ENCODE assay signal across 1 cellular context in genomic region chr1:32334864-32335618, GRCh38.
TF ChIP-seq lines count a peak whose summit lies in the region.

No MANE protein-coding gene starts in this region.

TF ChIP-seq in K562, 482 proteins besides CTCF, POLR2A, EP300 and RAD21 (continued from another document and continues in another):
- TF ChIP-seq E2F8 (IDR thresholded peaks at IDR 0.05; ENCODE audit: low read depth, partially characterized antibody): peak; percentile 44
- TF ChIP-seq HDAC2 (IDR thresholded peaks at IDR 0.05): 0 out of 2 replicates have a peak, but pooled peaks have one; percentile 29
- TF ChIP-seq, protein P1, sequence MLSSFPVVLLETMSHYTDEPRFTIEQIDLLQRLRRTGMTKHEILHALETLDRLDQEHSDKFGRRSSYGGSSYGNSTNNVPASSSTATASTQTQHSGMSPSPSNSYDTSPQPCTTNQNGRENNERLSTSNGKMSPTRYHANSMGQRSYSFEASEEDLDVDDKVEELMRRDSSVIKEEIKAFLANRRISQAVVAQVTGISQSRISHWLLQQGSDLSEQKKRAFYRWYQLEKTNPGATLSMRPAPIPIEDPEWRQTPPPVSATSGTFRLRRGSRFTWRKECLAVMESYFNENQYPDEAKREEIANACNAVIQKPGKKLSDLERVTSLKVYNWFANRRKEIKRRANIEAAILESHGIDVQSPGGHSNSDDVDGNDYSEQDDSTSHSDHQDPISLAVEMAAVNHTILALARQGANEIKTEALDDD (IDR thresholded peaks at IDR 0.05): no peak
- TF ChIP-seq SIX5 (IDR thresholded peaks at IDR 0.05; ENCODE audit: borderline replicate concordance in 1 of 2, insufficient read depth in 1 of 2, low read depth in 1 of 2, low read length in 2 of 2): no peak
- TF ChIP-seq KLF10 (CRISPR knock-in tag; IDR thresholded peaks at IDR 0.05): no peak
- no peak; the same call in 1 of the 2 replicates for TF ChIP-seq ZNF263 (CRISPR knock-in tag; IDR thresholded peaks at IDR 0.05; ENCODE audit: borderline replicate concordance)
- TF ChIP-seq ZNF197 (CRISPR knock-in tag; IDR thresholded peaks at IDR 0.05; ENCODE audit: low read depth): no peak
- no peak for TF ChIP-seq MEF2D (tag; conservative IDR thresholded peaks at IDR 0.05; ENCODE audit: low read depth)
- TF ChIP-seq RB1 (IDR thresholded peaks at IDR 0.05; ENCODE audit: low read depth): peak; percentile 98
- TF ChIP-seq POLR3G (IDR thresholded peaks at IDR 0.05; ENCODE audit: extremely low read depth, insufficient read length, insufficient replicate concordance): no peak
- TF ChIP-seq ATF4 (CRISPR knock-in tag; IDR thresholded peaks at IDR 0.05): no peak; the same call in 1 of the 2 replicates
- peak; percentile 25 for TF ChIP-seq TAF1 (IDR thresholded peaks at IDR 0.05; ENCODE audit: control insufficient read depth, extremely low read depth, insufficient read depth, low read length, severe bottlenecking)
- TF ChIP-seq HMG20B (CRISPR knock-in tag; IDR thresholded peaks at IDR 0.05): no peak
- TF ChIP-seq, protein P2, sequence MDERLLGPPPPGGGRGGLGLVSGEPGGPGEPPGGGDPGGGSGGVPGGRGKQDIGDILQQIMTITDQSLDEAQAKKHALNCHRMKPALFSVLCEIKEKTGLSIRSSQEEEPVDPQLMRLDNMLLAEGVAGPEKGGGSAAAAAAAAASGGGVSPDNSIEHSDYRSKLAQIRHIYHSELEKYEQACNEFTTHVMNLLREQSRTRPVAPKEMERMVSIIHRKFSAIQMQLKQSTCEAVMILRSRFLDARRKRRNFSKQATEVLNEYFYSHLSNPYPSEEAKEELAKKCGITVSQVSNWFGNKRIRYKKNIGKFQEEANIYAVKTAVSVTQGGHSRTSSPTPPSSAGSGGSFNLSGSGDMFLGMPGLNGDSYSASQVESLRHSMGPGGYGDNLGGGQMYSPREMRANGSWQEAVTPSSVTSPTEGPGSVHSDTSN (CRISPR knock-in tag; IDR thresholded peaks at IDR 0.05; ENCODE audit: low read depth): no peak
- TF ChIP-seq, protein P2 (tag; conservative IDR thresholded peaks at IDR 0.05; ENCODE audit: low read depth): no peak
- peak; percentile 34 for TF ChIP-seq CHD1 (IDR thresholded peaks at IDR 0.05; ENCODE audit: low read length)
- TF ChIP-seq AFF4 (CRISPR knock-in tag; IDR thresholded peaks at IDR 0.05): peak; percentile 60
- no peak for TF ChIP-seq ZNF398 (CRISPR knock-in tag; IDR thresholded peaks at IDR 0.05)
- no peak for TF ChIP-seq SUPT5H (IDR thresholded peaks at IDR 0.05)
- TF ChIP-seq CHCHD3 (CRISPR knock-in tag; IDR thresholded peaks at IDR 0.05): 0 out of 2 replicates have a peak, but pooled peaks have one; percentile 48
- TF ChIP-seq BHLHE40 (IDR thresholded peaks at IDR 0.05; ENCODE audit: low read length): peak; percentile 18; the same call in 1 of the 2 replicates
- no peak for TF ChIP-seq SMAD2 (IDR thresholded peaks at IDR 0.05; ENCODE audit: low read depth, low read length)
- TF ChIP-seq TEAD1 (CRISPR knock-in tag; IDR thresholded peaks at IDR 0.05): peak in 1 of 2 experiments; percentile 63; a peak in 1 of 4 replicates
- 0 out of 2 replicates have a peak, but pooled peaks have one; percentile 8 for TF ChIP-seq BCOR (IDR thresholded peaks at IDR 0.05)
- 0 out of 2 replicates have a peak, but pooled peaks have one; percentile 64 for TF ChIP-seq KAT7 (CRISPR knock-in tag; IDR thresholded peaks at IDR 0.05; ENCODE audit: borderline replicate concordance)
- no peak for TF ChIP-seq MBD1 (CRISPR knock-in tag; IDR thresholded peaks at IDR 0.05)
- peak; percentile 80 for TF ChIP-seq MTA1 (IDR thresholded peaks at IDR 0.05; ENCODE audit: borderline replicate concordance)
- TF ChIP-seq, protein P3, sequence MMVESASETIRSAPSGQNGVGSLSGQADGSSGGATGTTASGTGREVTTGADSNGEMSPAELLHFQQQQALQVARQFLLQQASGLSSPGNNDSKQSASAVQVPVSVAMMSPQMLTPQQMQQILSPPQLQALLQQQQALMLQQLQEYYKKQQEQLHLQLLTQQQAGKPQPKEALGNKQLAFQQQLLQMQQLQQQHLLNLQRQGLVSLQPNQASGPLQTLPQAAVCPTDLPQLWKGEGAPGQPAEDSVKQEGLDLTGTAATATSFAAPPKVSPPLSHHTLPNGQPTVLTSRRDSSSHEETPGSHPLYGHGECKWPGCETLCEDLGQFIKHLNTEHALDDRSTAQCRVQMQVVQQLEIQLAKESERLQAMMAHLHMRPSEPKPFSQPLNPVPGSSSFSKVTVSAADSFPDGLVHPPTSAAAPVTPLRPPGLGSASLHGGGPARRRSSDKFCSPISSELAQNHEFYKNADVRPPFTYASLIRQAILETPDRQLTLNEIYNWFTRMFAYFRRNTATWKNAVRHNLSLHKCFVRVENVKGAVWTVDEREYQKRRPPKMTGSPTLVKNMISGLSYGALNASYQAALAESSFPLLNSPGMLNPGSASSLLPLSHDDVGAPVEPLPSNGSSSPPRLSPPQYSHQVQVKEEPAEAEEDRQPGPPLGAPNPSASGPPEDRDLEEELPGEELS (CRISPR knock-in tag; IDR thresholded peaks at IDR 0.05; ENCODE audit: borderline replicate concordance): 0 out of 2 replicates have a peak, but pooled peaks have one; percentile 4
- no peak for TF ChIP-seq KAT8 (IDR thresholded peaks at IDR 0.05; ENCODE audit: low read depth)
- TF ChIP-seq, protein P4, sequence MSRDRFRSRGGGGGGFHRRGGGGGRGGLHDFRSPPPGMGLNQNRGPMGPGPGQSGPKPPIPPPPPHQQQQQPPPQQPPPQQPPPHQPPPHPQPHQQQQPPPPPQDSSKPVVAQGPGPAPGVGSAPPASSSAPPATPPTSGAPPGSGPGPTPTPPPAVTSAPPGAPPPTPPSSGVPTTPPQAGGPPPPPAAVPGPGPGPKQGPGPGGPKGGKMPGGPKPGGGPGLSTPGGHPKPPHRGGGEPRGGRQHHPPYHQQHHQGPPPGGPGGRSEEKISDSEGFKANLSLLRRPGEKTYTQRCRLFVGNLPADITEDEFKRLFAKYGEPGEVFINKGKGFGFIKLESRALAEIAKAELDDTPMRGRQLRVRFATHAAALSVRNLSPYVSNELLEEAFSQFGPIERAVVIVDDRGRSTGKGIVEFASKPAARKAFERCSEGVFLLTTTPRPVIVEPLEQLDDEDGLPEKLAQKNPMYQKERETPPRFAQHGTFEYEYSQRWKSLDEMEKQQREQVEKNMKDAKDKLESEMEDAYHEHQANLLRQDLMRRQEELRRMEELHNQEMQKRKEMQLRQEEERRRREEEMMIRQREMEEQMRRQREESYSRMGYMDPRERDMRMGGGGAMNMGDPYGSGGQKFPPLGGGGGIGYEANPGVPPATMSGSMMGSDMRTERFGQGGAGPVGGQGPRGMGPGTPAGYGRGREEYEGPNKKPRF (IDR thresholded peaks at IDR 0.05; ENCODE audit: low read depth, low read length): no peak
- TF ChIP-seq POLR2AphosphoS2 (IDR thresholded peaks at IDR 0.05; ENCODE audit: low read length): no peak
- TF ChIP-seq ZNF766 (CRISPR knock-in tag; conservative IDR thresholded peaks at IDR 0.05): peak; percentile 76
